ENCODE assay signal across 29 cellular contexts in the genomic region with DNA sequence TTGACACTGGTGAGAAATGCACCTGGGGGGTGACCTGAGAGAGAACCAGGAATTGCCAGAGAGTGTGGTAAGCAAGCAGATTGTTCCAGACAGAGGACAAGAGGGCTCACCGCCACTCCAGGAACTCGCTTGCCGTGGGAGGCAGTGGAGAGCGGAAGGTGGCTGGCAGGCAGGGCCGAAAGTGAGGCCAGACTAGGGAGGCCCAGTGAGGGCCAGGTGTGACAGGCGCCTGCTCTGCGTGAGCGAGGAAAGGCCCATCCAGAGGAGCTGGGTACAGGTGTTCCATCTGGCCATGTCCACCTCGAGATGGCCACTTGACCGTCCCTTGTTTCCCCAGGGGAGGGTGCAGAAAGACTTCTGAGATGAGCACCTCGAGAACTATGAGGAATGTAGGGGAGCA. TPM values are rescaled to one million over a fixed set of nuclear protein-coding genes. Genes with fewer than 3 reads are reported as not detected.
A peak's percentile ranks its signal among the peaks of the same experiment; 100 is the strongest.
DNase-seq lines count a peak whose midpoint lies in the region; ATAC-seq, FAIRE-seq and TF ChIP-seq lines count a peak whose summit lies in the region.
"Had no signal": no experiment of that assay in that cellular context is flagged by ENCODE, and none has a peak within 500 bp of the region (broad histone marks: within the 10 kb centered on the region; RNA-seq: fewer than 3 reads in every experiment).

No MANE protein-coding gene starts in this region.

- H3K27me3 ChIP-seq in BLaER1 (no peaks in the 10 kb centered on the region), hepatocyte (no peaks in the 10 kb centered on the region), small intestine (ENCODE audit: control insufficient read depth in 2 of 2, insufficient read depth in 2 of 2, low read length in 2 of 2) (no peaks in the 10 kb centered on the region), dorsolateral prefrontal cortex (no peaks in the 10 kb centered on the region)
- H3K27me3 ChIP-seq: SJSA1 had no signal

- TF ChIP-seq CTCF in WTC11 (IDR thresholded peaks at IDR 0.05) (no peak), hepatocyte (IDR thresholded peaks at IDR 0.05; ENCODE audit: poor library complexity) (no peak), dorsolateral prefrontal cortex (IDR thresholded peaks at IDR 0.05 in 54 of 56, conservative IDR thresholded peaks at IDR 0.05 in 2 of 56; ENCODE audit: low read depth in 1 of 56, partially characterized antibody in 56 of 56) (no peak)

- FAIRE-seq in small intestine (lab: Jason Lieb, UNC) = no peak
- FAIRE-seq: K562 had no signal

- H3K4me3 Mint-ChIP-seq in WTC11 = no peak overlapping the region
- H3K4me3 Mint-ChIP-seq: B cell; CD14-positive monocyte; CD8-positive, alpha-beta memory T cell had no signal

- POLR2A ChIA-PET in WTC11 (lab: Charles Lee) = no interaction called here

- H3K36me3 ChIP-seq in BLaER1 (peaks cover 12% of the 10 kb centered on the region; the same call in 1 of the 2 replicates), hepatocyte (replicated peaks; ENCODE audit: insufficient read depth, low read depth) (no peaks in the 10 kb centered on the region), small intestine (ENCODE audit: control insufficient read depth in 2 of 2, insufficient read depth in 2 of 2, low read length in 2 of 2) (peaks cover 0 to 16% of the 10 kb centered on the region in 2 donors)
- H3K36me3 ChIP-seq: SJSA1 had no signal

- H3K27ac ChIP-seq in BLaER1 = 0 out of 2 replicates have a peak overlapping the region, but pooled peaks have one; percentile 35
- peak overlapping the region; percentile 46 for H3K27ac ChIP-seq in hepatocyte
- H3K27ac ChIP-seq in small intestine (ENCODE audit: low read depth in 1 of 2, low read length in 1 of 2) = peak overlapping the region; percentile 69 to 92
- H3K27ac ChIP-seq in dorsolateral prefrontal cortex = no peak overlapping the region
- H3K27ac ChIP-seq: 22Rv1, GM23248, SJSA1 had no signal

- H2AFZ ChIP-seq in hepatocyte = no peak overlapping the region
- H2AFZ ChIP-seq: GM23248 had no signal

- CTCF ChIA-PET in WTC11 (lab: Charles Lee) = interaction anchor here (1.4 kb wide), 1 partner anchor 26 kb away, joined by 5 read pairs; no protein-coding TSS in a partner anchor

- WGBS in hepatocyte (ENCODE audit: low lambda C conversion rate, missing lambda C conversion rate) = 78% methylated on average over 11 of the region's 11 CpGs
- WGBS in small intestine, 3 donors = 64 to 82% (median 77%) methylated on average over 11 of the region's 11 CpGs

- peaks cover 42% of the 10 kb centered on the region for H3K4me1 ChIP-seq in BLaER1
- no peaks in the 10 kb centered on the region for H3K4me1 ChIP-seq in hepatocyte (ENCODE audit: insufficient read depth)
- no peaks in the 10 kb centered on the region for H3K4me1 ChIP-seq in small intestine (ENCODE audit: control insufficient read depth in 2 of 2, insufficient read depth in 1 of 2, low read depth in 1 of 2, low read length in 1 of 2)
- H3K4me1 ChIP-seq: SJSA1 had no signal

- DNase-seq in WTC11 (ENCODE audit: low spot score) (no peak), hepatocyte (ENCODE audit: low spot score) (peak; percentile 5), small intestine (no peak), DMS79 (lab: John Stamatoyannopoulos, UW) (no peak), dorsolateral prefrontal cortex (no peak)
- DNase-seq: CD8-positive, alpha-beta memory T cell; DMS153; GM23248; H7; Kasumi-1; NCI-H1092 treated with DMSO at 0.1 percent for 48 hours; NCI-H146; NCI-H1930; NCI-H2107; NCI-H446 treated with DMSO at 0.1 percent for 48 hours; NCI-H526; NCI-H82; NK-92 treated with Interleukin-12 subunit alpha and Interleukin-12 subunit beta, amount 100 ng/mL, for 24 hours; PC-3 had no signal

- H3K9me2 ChIP-seq in hepatocyte (replicated peaks; ENCODE audit: insufficient read depth) = no peaks in the 10 kb centered on the region

- H3K9me3 Mint-ChIP-seq in WTC11 = 0 out of 2 replicates have a peak, but pooled peaks cover 3% of the 10 kb centered on the region
- H3K9me3 Mint-ChIP-seq: CD8-positive, alpha-beta memory T cell had no signal

- H3K4me3 ChIP-seq in BLaER1 (no peak overlapping the region), hepatocyte (no peak overlapping the region), small intestine (ENCODE audit: low read depth in 1 of 2, low read length in 2 of 2) (no peak overlapping the region), dorsolateral prefrontal cortex (no peak overlapping the region)
- H3K4me3 ChIP-seq: GM23248, K562, SJSA1 had no signal

- H3K4me2 ChIP-seq in BLaER1 (no peak overlapping the region), hepatocyte (no peak overlapping the region)

- H3K9me3 ChIP-seq in BLaER1 (peaks cover 9% of the 10 kb centered on the region), hepatocyte (ENCODE audit: low read depth) (no peaks in the 10 kb centered on the region), small intestine (ENCODE audit: control insufficient read depth, low read depth) (no peaks in the 10 kb centered on the region)

- peaks cover 3% of the 10 kb centered on the region; the same call in 1 of the 2 replicates for H3K27me3 Mint-ChIP-seq in WTC11 (ENCODE audit: low read depth)
- H3K27me3 Mint-ChIP-seq: B cell; CD8-positive, alpha-beta memory T cell had no signal

- intact Hi-C loops in dorsolateral prefrontal cortex (cut with DNase I) = no loop called here

- H3K9ac ChIP-seq in BLaER1 = no peak overlapping the region
- H3K9ac ChIP-seq: GM23248 had no signal

- peaks cover 4% of the 10 kb centered on the region for H3K4me1 Mint-ChIP-seq in WTC11
- H3K4me1 Mint-ChIP-seq: CD8-positive, alpha-beta memory T cell had no signal

- peak overlapping the region; percentile 62; the same call in 1 of the 2 replicates for H3K27ac Mint-ChIP-seq in WTC11
- H3K27ac Mint-ChIP-seq: B cell had no signal

- no peak for ATAC-seq in WTC11
- ATAC-seq in GM19395 (IDR thresholded peaks at IDR 0.05; ENCODE audit: unreplicated experiment) = no peak
- ATAC-seq: K562, PC-3, Right ventricle myocardium inferior had no signal

- H3K79me2 ChIP-seq in hepatocyte = no peaks in the 10 kb centered on the region

- no peaks in the 10 kb centered on the region for H4K20me1 ChIP-seq in BLaER1
- H4K20me1 ChIP-seq in hepatocyte (ENCODE audit: insufficient read depth, poor library complexity, severe bottlenecking) = no peaks in the 10 kb centered on the region

- H3K36me3 Mint-ChIP-seq in WTC11 = 0 out of 2 replicates have a peak, but pooled peaks cover under 1% of the 10 kb centered on the region

TF ChIP-seq in WTC11, 78 proteins besides CTCF, POLR2A, EP300 and RAD21 (continues in another document):
- TF ChIP-seq, protein P1, sequence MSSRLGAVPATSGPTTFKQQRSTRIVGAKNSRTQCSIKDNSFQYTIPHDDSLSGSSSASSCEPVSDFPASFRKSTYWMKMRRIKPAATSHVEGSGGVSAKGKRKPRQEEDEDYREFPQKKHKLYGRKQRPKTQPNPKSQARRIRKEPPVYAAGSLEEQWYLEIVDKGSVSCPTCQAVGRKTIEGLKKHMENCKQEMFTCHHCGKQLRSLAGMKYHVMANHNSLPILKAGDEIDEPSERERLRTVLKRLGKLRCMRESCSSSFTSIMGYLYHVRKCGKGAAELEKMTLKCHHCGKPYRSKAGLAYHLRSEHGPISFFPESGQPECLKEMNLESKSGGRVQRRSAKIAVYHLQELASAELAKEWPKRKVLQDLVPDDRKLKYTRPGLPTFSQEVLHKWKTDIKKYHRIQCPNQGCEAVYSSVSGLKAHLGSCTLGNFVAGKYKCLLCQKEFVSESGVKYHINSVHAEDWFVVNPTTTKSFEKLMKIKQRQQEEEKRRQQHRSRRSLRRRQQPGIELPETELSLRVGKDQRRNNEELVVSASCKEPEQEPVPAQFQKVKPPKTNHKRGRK (CRISPR knock-in tag; IDR thresholded peaks at IDR 0.05; ENCODE audit: borderline replicate concordance) = no peak
- TF ChIP-seq TEAD1 (CRISPR knock-in tag; IDR thresholded peaks at IDR 0.05) (no peak), CREM (CRISPR knock-in tag; IDR thresholded peaks at IDR 0.05) (no peak), HMGA2 (CRISPR knock-in tag; IDR thresholded peaks at IDR 0.05) (no peak), ZNF416 (CRISPR knock-in tag; IDR thresholded peaks at IDR 0.05) (no peak), KAT7 (CRISPR knock-in tag; IDR thresholded peaks at IDR 0.05; ENCODE audit: borderline replicate concordance) (no peak)
- TF ChIP-seq, protein P2, sequence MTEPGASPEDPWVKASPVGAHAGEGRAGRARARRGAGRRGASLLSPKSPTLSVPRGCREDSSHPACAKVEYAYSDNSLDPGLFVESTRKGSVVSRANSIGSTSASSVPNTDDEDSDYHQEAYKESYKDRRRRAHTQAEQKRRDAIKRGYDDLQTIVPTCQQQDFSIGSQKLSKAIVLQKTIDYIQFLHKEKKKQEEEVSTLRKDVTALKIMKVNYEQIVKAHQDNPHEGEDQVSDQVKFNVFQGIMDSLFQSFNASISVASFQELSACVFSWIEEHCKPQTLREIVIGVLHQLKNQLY (CRISPR knock-in tag; IDR thresholded peaks at IDR 0.05) = no peak

RNA-seq across cellular contexts. Expression of a gene that starts 11.9 kb away (rescaled TPM):
- 35.6 to 51.1 TPM (median 51.0 TPM) in 3 replicates for total RNA-seq in WTC11 (2021)
- total RNA-seq in hepatocyte = 99.8 and 153 TPM in 2 replicates
- 124 and 132 TPM in 2 replicates for polyA plus RNA-seq in hepatocyte
- polyA plus RNA-seq in small intestine = 1,000 to 10,000 TPM in 2 of 3 donors, 100 to 1,000 TPM in 1; 279 to 3,618 (median 2,326) TPM
- total RNA-seq in dorsolateral prefrontal cortex = 100 to 1,000 TPM in 71 of 120 experiments, 10 to 100 TPM in 49; 51.8 to 266 (median 108) TPM
- total RNA-seq: RPMI7951 had no signal

RNA-seq across cellular contexts. Expression of a gene that starts 50.2 kb away (rescaled TPM):
- total RNA-seq in WTC11 (2021) = 94.3 to 103 TPM (median 97.0 TPM) in 3 replicates
- total RNA-seq in hepatocyte = 60.9 and 81.8 TPM in 2 replicates
- 154 and 194 TPM in 2 replicates for polyA plus RNA-seq in hepatocyte
- 100 to 1,000 TPM; 140 to 365 (median 336) TPM for polyA plus RNA-seq in small intestine
- 10 to 100 TPM in 65 of 120 experiments, 1 to 10 TPM in 55; 3.2 to 31.5 (median 10.6) TPM for total RNA-seq in dorsolateral prefrontal cortex
- total RNA-seq: GM23248 had no signal
- polyA plus RNA-seq: GM23248 had no signal

RNA-seq across cellular contexts. Expression of a gene that starts 57.5 kb away (rescaled TPM):
- 0.05 TPM in 1 of 3 replicates, not detected in the others for total RNA-seq in WTC11 (2021)
- total RNA-seq in hepatocyte = 4.1 and 4.5 TPM in 2 replicates
- polyA plus RNA-seq in hepatocyte = 6.8 and 7.7 TPM in 2 replicates
- 100 to 1,000 TPM in 1 of 3 donors, 10 to 100 TPM in 2; 11.1 to 114 (median 94.6) TPM for polyA plus RNA-seq in small intestine
- 10 to 100 TPM in 18 of 120 experiments, 1 to 10 TPM in 101, under 1 TPM in 1; 0.95 to 34.0 (median 5.6) TPM for total RNA-seq in dorsolateral prefrontal cortex
- total RNA-seq: GM23248, H7, K562, M059J, RPMI7951 had no signal

RNA-seq across cellular contexts. Expression of a gene that starts 59.4 kb away (rescaled TPM):
- 47.8 to 53.4 TPM (median 51.5 TPM) in 3 replicates for total RNA-seq in WTC11 (2021)
- 30.4 and 42.5 TPM in 2 replicates for total RNA-seq in hepatocyte
- polyA plus RNA-seq in hepatocyte = 46.3 and 52.3 TPM in 2 replicates
- 10 to 100 TPM; 35.5 to 91.1 (median 79.4) TPM for polyA plus RNA-seq in small intestine
- total RNA-seq in dorsolateral prefrontal cortex = 10 to 100 TPM; 14.4 to 45.4 (median 27.2) TPM

Comparison
In these comparisons a context has a peak if more than half of its experiments do, and no peak if none do; other contexts are left out.
1. H3K27ac ChIP-seq: peak in BLaER1 (single experiment), hepatocyte (single experiment) and small intestine (2 of 2); none in dorsolateral prefrontal cortex (0 of 59).